13 cellular contexts compared by ENCODE assay signal in the genomic region with DNA sequence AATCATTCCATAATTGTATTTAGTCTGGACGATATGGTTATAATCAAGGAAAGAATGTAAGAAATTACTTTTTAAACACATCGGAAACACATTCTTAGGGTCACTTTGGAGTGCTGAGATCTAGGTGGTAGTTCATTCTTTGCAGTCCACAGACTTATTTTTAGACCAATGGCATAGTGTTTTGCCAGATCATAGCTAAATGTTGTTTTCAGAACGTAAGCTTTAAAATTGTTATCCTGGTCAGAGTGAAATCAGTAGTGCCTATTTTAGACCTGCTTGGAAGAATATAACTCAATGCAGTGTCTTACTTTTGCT. TPM values are rescaled to one million over a fixed set of nuclear protein-coding genes. Genes with fewer than 3 reads are reported as not detected.
DNase-seq lines count a peak whose midpoint lies in the region; ATAC-seq lines count a peak whose summit lies in the region.
"Had no signal": no experiment of that assay in that cellular context is flagged by ENCODE, and none has a peak within 500 bp of the region (broad histone marks: within the 10 kb centered on the region; RNA-seq: fewer than 3 reads in every experiment).

No MANE protein-coding gene starts in this region.

- DNase-seq in activated T-cell treated with anti-CD3 and anti-CD28 coated beads, Interleukin-2, amount 50 U/mL, for 24 hours, result no peak
- no peak for DNase-seq in activated T-cell treated with anti-CD3 and anti-CD28 coated beads, Interleukin-2, amount 50 U/mL, for 48 hours
- no peak for DNase-seq in activated naive CD8-positive, alpha-beta T cell treated with anti-CD3 and anti-CD28 coated beads for 36 hours
- no peak for DNase-seq in left ventricle myocardium superior
- DNase-seq in stimulated activated naive CD8-positive, alpha-beta T cell treated with anti-CD3 and anti-CD28 coated beads, Interleukin-15, amount 100 ng/mL, for 72 hours, result no peak
- no peak for DNase-seq in NCI-H1105 (lab: John Stamatoyannopoulos, UW)
- no peak for DNase-seq in AG08396 (ENCODE audit: low spot score)
- DNase-seq in ACHN, result no peak
- DNase-seq: effector CD4-positive, alpha-beta T cell; NCI-H1417; stimulated activated CD4-positive, alpha-beta T cell treated with anti-CD3 and anti-CD28 coated beads, Interleukin-2, amount 100 ng/mL, for 24 hours had no signal

- peaks cover 84% of the 10 kb centered on the region for H3K36me3 Mint-ChIP-seq in activated T-cell treated with anti-CD3 and anti-CD28 coated beads, Interleukin-2, amount 50 U/mL, for 24 hours (ENCODE audit: low read depth)
- H3K36me3 Mint-ChIP-seq in activated naive CD8-positive, alpha-beta T cell treated with anti-CD3 and anti-CD28 coated beads for 36 hours, result peaks cover 59% of the 10 kb centered on the region

- H3K4me3 Mint-ChIP-seq in activated T-cell treated with anti-CD3 and anti-CD28 coated beads, Interleukin-2, amount 50 U/mL, for 24 hours, result peak overlapping the region; percentile 45
- peak overlapping the region; percentile 63 for H3K4me3 Mint-ChIP-seq in activated naive CD8-positive, alpha-beta T cell treated with anti-CD3 and anti-CD28 coated beads for 36 hours
- peak overlapping the region; percentile 54 to 58 for H3K4me3 Mint-ChIP-seq in stimulated activated naive CD8-positive, alpha-beta T cell treated with anti-CD3 and anti-CD28 coated beads, Interleukin-15, amount 100 ng/mL, for 72 hours

- H3K27me3 Mint-ChIP-seq in activated T-cell treated with anti-CD3 and anti-CD28 coated beads, Interleukin-2, amount 50 U/mL, for 24 hours, result no peaks in the 10 kb centered on the region
- H3K27me3 Mint-ChIP-seq in activated naive CD8-positive, alpha-beta T cell treated with anti-CD3 and anti-CD28 coated beads for 36 hours, result no peaks in the 10 kb centered on the region
- H3K27me3 Mint-ChIP-seq in stimulated activated naive CD8-positive, alpha-beta T cell treated with anti-CD3 and anti-CD28 coated beads, Interleukin-15, amount 100 ng/mL, for 72 hours, result no peaks in the 10 kb centered on the region

- intact Hi-C loops in left ventricle myocardium superior (cut with micrococcal nuclease), result no loop called here

- peak overlapping the region; percentile 90 for H3K27ac Mint-ChIP-seq in activated T-cell treated with anti-CD3 and anti-CD28 coated beads, Interleukin-2, amount 50 U/mL, for 24 hours
- peak overlapping the region; percentile 80 for H3K27ac Mint-ChIP-seq in activated naive CD8-positive, alpha-beta T cell treated with anti-CD3 and anti-CD28 coated beads for 36 hours
- no peak overlapping the region for H3K27ac Mint-ChIP-seq in stimulated activated naive CD8-positive, alpha-beta T cell treated with anti-CD3 and anti-CD28 coated beads, Interleukin-15, amount 100 ng/mL, for 72 hours

- in situ Hi-C loops in ACHN (cut with HindIII; ENCODE audit: low pct_ligation_motif_present, low pct_unique_long_range_greater_than_20kb, low sequenced_read_pairs), result no loop called here

- no peaks in the 10 kb centered on the region for H3K9me3 Mint-ChIP-seq in activated T-cell treated with anti-CD3 and anti-CD28 coated beads, Interleukin-2, amount 50 U/mL, for 24 hours
- no peaks in the 10 kb centered on the region for H3K9me3 Mint-ChIP-seq in activated naive CD8-positive, alpha-beta T cell treated with anti-CD3 and anti-CD28 coated beads for 36 hours
- no peaks in the 10 kb centered on the region for H3K9me3 Mint-ChIP-seq in stimulated activated naive CD8-positive, alpha-beta T cell treated with anti-CD3 and anti-CD28 coated beads, Interleukin-15, amount 100 ng/mL, for 72 hours

- peak; percentile 13 for ATAC-seq in left ventricle myocardium superior
- ATAC-seq in stimulated activated naive CD8-positive, alpha-beta T cell treated with anti-CD3 and anti-CD28 coated beads, Interleukin-15, amount 100 ng/mL, for 72 hours, result no peak
- ATAC-seq: left lobe of liver had no signal

- H3K4me1 Mint-ChIP-seq in activated T-cell treated with anti-CD3 and anti-CD28 coated beads, Interleukin-2, amount 50 U/mL, for 24 hours (ENCODE audit: low read depth), result peaks cover 66% of the 10 kb centered on the region
- H3K4me1 Mint-ChIP-seq in activated naive CD8-positive, alpha-beta T cell treated with anti-CD3 and anti-CD28 coated beads for 36 hours, result peaks cover 58% of the 10 kb centered on the region
- peaks cover 62% of the 10 kb centered on the region for H3K4me1 Mint-ChIP-seq in stimulated activated naive CD8-positive, alpha-beta T cell treated with anti-CD3 and anti-CD28 coated beads, Interleukin-15, amount 100 ng/mL, for 72 hours

RNA-seq across cellular contexts. Expression of a gene that starts 4.3 kb away (rescaled TPM):
- 100 to 1,000 TPM; 316 to 321 TPM for total RNA-seq in activated naive CD8-positive, alpha-beta T cell treated with anti-CD3 and anti-CD28 coated beads for 36 hours
- total RNA-seq in left ventricle myocardium superior, result 1,328 TPM

RNA-seq across cellular contexts. Expression of a gene that starts 10.0 kb away (rescaled TPM):
- total RNA-seq in activated naive CD8-positive, alpha-beta T cell treated with anti-CD3 and anti-CD28 coated beads for 36 hours, result 100 to 1,000 TPM; 234 to 235 TPM
- total RNA-seq in left ventricle myocardium superior, result 168 TPM

RNA-seq across cellular contexts. Expression of a gene that starts 32.2 kb away (rescaled TPM):
- under 1 TPM; 0.60 to 0.82 TPM for total RNA-seq in activated naive CD8-positive, alpha-beta T cell treated with anti-CD3 and anti-CD28 coated beads for 36 hours
- 724 TPM for total RNA-seq in left ventricle myocardium superior
- total RNA-seq: RPMI7951 had no signal

Comparison
In these comparisons a context has a peak if more than half of its experiments do, and no peak if none do; other contexts are left out.
1. H3K27ac Mint-ChIP-seq: peak in activated T-cell treated with anti-CD3 and anti-CD28 coated beads, Interleukin-2, amount 50 U/mL, for 24 hours (single experiment) and activated naive CD8-positive, alpha-beta T cell treated with anti-CD3 and anti-CD28 coated beads for 36 hours (single experiment); none in stimulated activated naive CD8-positive, alpha-beta T cell treated with anti-CD3 and anti-CD28 coated beads, Interleukin-15, amount 100 ng/mL, for 72 hours (0 of 2).
2. RNA of a gene that starts 32.2 kb away (total RNA-seq): 724 TPM in left ventricle myocardium superior (single experiment); 0.60 to 0.82 TPM in activated naive CD8-positive, alpha-beta T cell treated with anti-CD3 and anti-CD28 coated beads for 36 hours; every median in the first group is over 100 times any median in the second.
3. Peak in every context shown above with its lines, with median percentiles within 50 percentile points of each other: H3K4me3 Mint-ChIP-seq.